28 cellular contexts compared by ENCODE assay signal in genomic region chr1:61515096-61515495, GRCh38.
"Had no signal": no experiment of that assay in that cellular context is flagged by ENCODE, and none has a peak within 500 bp of the region (broad histone marks: within the 10 kb centered on the region; RNA-seq: fewer than 3 reads in every experiment).

No MANE protein-coding gene starts in this region.

- DNase-seq: Kasumi-1, MG63, MV-4-11, NCI-H1092, NCI-H1105, NCI-H1417 treated with DMSO at 0.1 percent for 48 hours, NCI-H1436 treated with DMSO at 0.1 percent for 48 hours, NCI-H1694 treated with DMSO at 0.1 percent for 48 hours, NCI-H187 treated with DMSO at 0.1 percent for 48 hours, NCI-H2029, NCI-H2081, NCI-H2227 treated with DMSO at 0.1 percent for 48 hours, NCI-H345, NCI-H446, NCI-H510A treated with DMSO at 0.1 percent for 48 hours, NCI-H526 treated with DMSO at 0.1 percent for 48 hours, NCI-H774, PC-9, SHP77, SIG-M5, SJCRH30, T-cell, T-helper 17 cell had no signal

- H3K4me1 ChIP-seq: SJCRH30 had no signal

- H3K27ac ChIP-seq: PC-9, RWPE1, SJCRH30, SK-N-MC had no signal

- H3K4me3 ChIP-seq: MG63, PC-9, SJCRH30, SK-N-MC had no signal

- H3K4me2 ChIP-seq: PC-9 had no signal

- H3K27me3 ChIP-seq: MG63, SJCRH30 had no signal

- ATAC-seq: Panc1, Right ventricle myocardium inferior, SK-N-SH treated with all-trans-retinoic acid at 6 μM for 48 hours, T-cell, T-helper 17 cell had no signal

- H2AFZ ChIP-seq: PC-9 had no signal

- H3K36me3 ChIP-seq: MG63, SJCRH30 had no signal

- H3K9me3 ChIP-seq: MG63, SJCRH30 had no signal
